Comparison of ENCODE assay signal across 10 cellular contexts in the genomic region with DNA sequence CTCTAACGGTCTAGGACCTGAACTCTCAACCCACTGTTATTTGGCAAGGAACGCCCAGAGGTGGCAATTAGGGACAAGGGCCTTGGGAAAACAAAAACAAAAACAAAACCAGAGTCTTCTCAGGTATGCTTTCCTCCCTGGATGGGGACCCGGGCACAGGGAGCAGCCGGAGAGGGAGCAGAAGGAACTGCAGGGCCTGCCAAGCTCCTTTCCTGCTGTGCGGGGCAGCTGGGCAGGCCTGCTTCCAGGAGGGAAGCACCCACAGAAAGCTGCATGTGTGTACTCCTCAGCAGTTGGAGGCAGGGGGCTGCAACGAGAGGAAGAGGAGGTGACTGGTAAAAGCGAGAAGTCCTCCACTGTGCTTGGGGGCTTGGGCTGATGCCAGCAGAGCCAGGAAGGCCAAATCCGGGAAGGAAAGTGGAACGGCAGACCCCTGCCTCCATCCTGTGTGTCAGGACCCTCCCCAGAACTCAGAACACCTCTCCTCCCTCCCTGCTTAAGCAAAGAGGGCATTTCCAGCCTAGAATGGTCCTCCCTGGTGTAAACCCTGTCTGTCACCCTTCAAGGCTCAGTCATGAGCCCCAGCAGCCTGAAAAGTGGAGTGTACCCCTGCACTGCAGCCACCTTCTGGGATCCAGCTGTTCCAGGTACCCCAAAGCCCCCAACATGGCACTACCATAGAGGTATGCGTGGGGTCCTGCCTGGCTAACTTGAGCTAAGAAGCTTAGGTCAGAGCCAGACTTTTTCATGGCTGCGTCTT. TPM values are rescaled to one million over a fixed set of nuclear protein-coding genes. Genes with fewer than 3 reads are reported as not detected.
A peak's percentile ranks its signal among the peaks of the same experiment; 100 is the strongest.
DNase-seq lines count a peak whose midpoint lies in the region; ATAC-seq and TF ChIP-seq lines count a peak whose summit lies in the region.
"Had no signal": no experiment of that assay in that cellular context is flagged by ENCODE, and none has a peak within 500 bp of the region (broad histone marks: within the 10 kb centered on the region; RNA-seq: fewer than 3 reads in every experiment).

No MANE protein-coding gene starts in this region.

- H3K4me2 ChIP-seq in mesendoderm (ENCODE audit: low read length), result no peak overlapping the region

- peaks cover 62% of the 10 kb centered on the region for H3K4me1 Mint-ChIP-seq in activated naive CD8-positive, alpha-beta T cell (ENCODE audit: low read depth)

- no peaks in the 10 kb centered on the region for H3K27me3 Mint-ChIP-seq in activated naive CD8-positive, alpha-beta T cell

- peak overlapping the region; percentile 99 for H3K27ac Mint-ChIP-seq in activated naive CD8-positive, alpha-beta T cell

- H3K23ac ChIP-seq in mesendoderm (ENCODE audit: low read length), result no peak overlapping the region

- peaks cover 24% of the 10 kb centered on the region for H3K36me3 ChIP-seq in left ventricle myocardium inferior
- no peaks in the 10 kb centered on the region for H3K36me3 ChIP-seq in mesendoderm (ENCODE audit: control insufficient read depth, insufficient read depth, low read length)

- H3K4ac ChIP-seq in mesendoderm (ENCODE audit: low read depth, low read length), result no peak overlapping the region

- peak overlapping the region; percentile 23 for H3K27ac ChIP-seq in left ventricle myocardium inferior (replicated peaks)
- no peak overlapping the region for H3K27ac ChIP-seq in mesendoderm (ENCODE audit: low read depth, low read length)
- H3K27ac ChIP-seq: testis had no signal

- H4K8ac ChIP-seq in mesendoderm (ENCODE audit: low read depth, low read length), result no peak overlapping the region

- H3K4me3 Mint-ChIP-seq in activated naive CD8-positive, alpha-beta T cell, result peak overlapping the region; percentile 68

- no peaks in the 10 kb centered on the region for H3K9me3 ChIP-seq in left ventricle myocardium inferior (replicated peaks)
- H3K9me3 ChIP-seq: testis had no signal

- no peak overlapping the region for H2BK15ac ChIP-seq in mesendoderm (replicated peaks; ENCODE audit: low read depth)

- H2BK5ac ChIP-seq in mesendoderm (ENCODE audit: low read length), result peak overlapping the region; percentile 65

- no peaks in the 10 kb centered on the region for H3K79me1 ChIP-seq in mesendoderm (ENCODE audit: low read length)

- H3K18ac ChIP-seq in mesendoderm (ENCODE audit: low read length), result no peak overlapping the region

- peak overlapping the region; percentile 65 for H3K56ac ChIP-seq in mesendoderm (ENCODE audit: low read length)

- ATAC-seq in Right ventricle myocardium superior (ENCODE audit: poor library complexity), result no peak
- ATAC-seq in left lobe of liver, result no peak

- TF ChIP-seq CTCF in left ventricle myocardium inferior (IDR thresholded peaks at IDR 0.05; ENCODE audit: borderline replicate concordance) (no peak), foreskin fibroblast (IDR thresholded peaks at IDR 0.05; ENCODE audit: low read depth, low read length) (no peak)

- no peak overlapping the region for H3K4me3 ChIP-seq in left ventricle myocardium inferior
- H3K4me3 ChIP-seq in mesendoderm (ENCODE audit: low read length), result no peak overlapping the region
- no peak overlapping the region for H3K4me3 ChIP-seq in foreskin fibroblast (ENCODE audit: low read depth in 1 of 2, low read length in 2 of 2)
- H3K4me3 ChIP-seq: testis had no signal

- H3K36me3 Mint-ChIP-seq in activated naive CD8-positive, alpha-beta T cell, result peaks cover 8% of the 10 kb centered on the region

- intact Hi-C loops in left ventricle myocardium inferior (cut with micrococcal nuclease) (no loop called here), Right ventricle myocardium superior (cut with DNase I) (no loop called here)

- peak overlapping the region; percentile 4 for H3K9ac ChIP-seq in mesendoderm (ENCODE audit: low read length)

- peak overlapping the region; percentile 31 for H2AK5ac ChIP-seq in mesendoderm (ENCODE audit: low read length)

- no peak overlapping the region for H2BK120ac ChIP-seq in mesendoderm (ENCODE audit: low read depth, low read length)

- no peaks in the 10 kb centered on the region for H3K9me3 Mint-ChIP-seq in activated naive CD8-positive, alpha-beta T cell (ENCODE audit: low read depth)

- no CpG with 5 or more reads among the region's 11 CpGs for WGBS in mesendoderm (ENCODE audit: extremely low coverage, insufficient coverage, low lambda C conversion rate)

- DNase-seq in left ventricle myocardium inferior (no peak), Right ventricle myocardium superior (no peak), mesendoderm (no peak), foreskin fibroblast (no peak), left lobe of liver (ENCODE audit: low spot score) (no peak), AG20443 (ENCODE audit: low spot score) (no peak)
- DNase-seq in activated CD8-positive, alpha-beta memory T cell treated with anti-CD3 and anti-CD28 coated beads, Interleukin-2, amount 50 U/mL, for 48 hours, result no peak
- DNase-seq: NCI-H1417, testis had no signal

- H3K4me1 ChIP-seq in left ventricle myocardium inferior, result peaks cover 34% of the 10 kb centered on the region
- H3K4me1 ChIP-seq in mesendoderm (ENCODE audit: control insufficient read depth, low read depth, low read length), result peaks cover 5% of the 10 kb centered on the region

- no peaks in the 10 kb centered on the region for H3K27me3 ChIP-seq in left ventricle myocardium inferior (ENCODE audit: low read depth)
- no peaks in the 10 kb centered on the region for H3K27me3 ChIP-seq in mesendoderm (ENCODE audit: insufficient read depth, low read length, poor library complexity)
- H3K27me3 ChIP-seq: testis had no signal

- no peak overlapping the region for H4K5ac ChIP-seq in mesendoderm (ENCODE audit: low read length)

- no peaks in the 10 kb centered on the region for H3K79me2 ChIP-seq in mesendoderm (ENCODE audit: control insufficient read depth, insufficient read depth, low read length)

RNA-seq across cellular contexts. Expression of a gene that starts 56.3 kb away (rescaled TPM):
- 16.5 TPM for total RNA-seq in left ventricle myocardium inferior
- total RNA-seq in Right ventricle myocardium superior, result 20.2 TPM
- polyA plus RNA-seq in mesendoderm (2013, experiment 1 of 2), result 50.9 TPM
- polyA plus RNA-seq in mesendoderm (2013, experiment 2 of 2), result 53.0 TPM
- total RNA-seq in left lobe of liver, result 8.3 TPM
